In genomic region chr6:35311390-35312075, GRCh38 we compare ENCODE assay signal across 9 cellular contexts. TPM values are rescaled to one million over a fixed set of nuclear protein-coding genes. Genes with fewer than 3 reads are reported as not detected.
A peak's percentile ranks its signal among the peaks of the same experiment; 100 is the strongest.
DNase-seq lines count a peak whose midpoint lies in the region; ATAC-seq and TF ChIP-seq lines count a peak whose summit lies in the region.
"Had no signal": no experiment of that assay in that cellular context is flagged by ENCODE, and none has a peak within 500 bp of the region (broad histone marks: within the 10 kb centered on the region; RNA-seq: fewer than 3 reads in every experiment).

No MANE protein-coding gene starts in this region.

- no peaks in the 10 kb centered on the region for H3K9me3 Mint-ChIP-seq in activated CD4-positive, alpha-beta memory T cell treated with anti-CD3 and anti-CD28 coated beads for 36 hours
- H3K9me3 Mint-ChIP-seq: nephron had no signal

- H3K36me3 ChIP-seq in esophagus squamous epithelium (peaks cover 0 to 59% (median 0%) of the 10 kb centered on the region in 3 donors), thymus (ENCODE audit: control insufficient read depth, insufficient read depth) (peaks cover 28% of the 10 kb centered on the region)

- H3K27me3 Mint-ChIP-seq in activated CD4-positive, alpha-beta memory T cell treated with anti-CD3 and anti-CD28 coated beads for 36 hours: no peaks in the 10 kb centered on the region

- POLR2A ChIA-PET in activated CD4-positive, alpha-beta memory T cell treated with anti-CD3 and anti-CD28 coated beads for 36 hours (lab: Charles Lee): interaction anchor here (1.3 kb wide), 1 partner anchor 9 kb away, joined by 5 read pairs; no protein-coding TSS in a partner anchor

- peak overlapping the region; percentile 26 to 56 (median 30) for H3K27ac ChIP-seq in esophagus squamous epithelium
- H3K27ac ChIP-seq in thymus (ENCODE audit: low read depth): peak overlapping the region; percentile 92

- no peak for TF ChIP-seq CTCF in esophagus squamous epithelium (IDR thresholded peaks at IDR 0.05)

- H3K4me1 ChIP-seq in esophagus squamous epithelium (peaks cover 0 to 22% (median 3%) of the 10 kb centered on the region in 3 donors), thymus (ENCODE audit: control insufficient read depth, insufficient read depth, low read length) (peaks cover 26% of the 10 kb centered on the region)

- peak; percentile 41 for DNase-seq in NK-92 treated with Interleukin-12 subunit alpha and Interleukin-12 subunit beta, amount 100 ng/mL, for 24 hours (lab: John Stamatoyannopoulos, UW)
- no peak for DNase-seq in NK-92 (lab: John Stamatoyannopoulos, UW; ENCODE audit: unreplicated experiment)
- peak; percentile 73 for DNase-seq in activated CD4-positive, alpha-beta memory T cell treated with anti-CD3 and anti-CD28 coated beads for 36 hours
- DNase-seq in esophagus squamous epithelium (lab: John Stamatoyannopoulos, UW): no peak
- no peak for DNase-seq in NCI-H345 treated with DMSO at 0.1 percent for 48 hours (lab: John Stamatoyannopoulos, UW; ENCODE audit: unreplicated experiment)
- DNase-seq in NCI-H446 (lab: John Stamatoyannopoulos, UW): no peak

- intact Hi-C loops in activated CD4-positive, alpha-beta memory T cell treated with anti-CD3 and anti-CD28 coated beads for 36 hours (cut with micrococcal nuclease): loop anchor here (1.0 to 2.0 kb wide), 3 partner anchors 9 to 16 kb away; no protein-coding TSS in a partner anchor
- intact Hi-C loops in esophagus squamous epithelium (cut with DNase I): no loop called here

- H3K4me3 ChIP-seq in esophagus squamous epithelium (peak overlapping the region in 1 of 4 donors; percentile 2), thymus (ENCODE audit: low read length) (peak overlapping the region; percentile 32)

- no peak for TF ChIP-seq POLR2A in esophagus squamous epithelium (IDR thresholded peaks at IDR 0.05)

- CTCF ChIA-PET in activated CD4-positive, alpha-beta memory T cell treated with anti-CD3 and anti-CD28 coated beads for 36 hours (lab: Charles Lee): interaction anchor here (1.1 to 5.4 kb wide), 9 partner anchors 8 to 156 kb away, joined by 3 to 43 read pairs (median 4); partner anchors contain the start of genes DEF6, PPARD and RPL10A

- H3K9me3 ChIP-seq in esophagus squamous epithelium: no peaks in the 10 kb centered on the region
- H3K9me3 ChIP-seq in thymus (ENCODE audit: control insufficient read depth): no peaks in the 10 kb centered on the region

- H3K4me3 Mint-ChIP-seq in activated CD4-positive, alpha-beta memory T cell treated with anti-CD3 and anti-CD28 coated beads for 36 hours: peak overlapping the region; percentile 59
- H3K4me3 Mint-ChIP-seq: nephron had no signal

- H3K27me3 ChIP-seq in esophagus squamous epithelium (no peaks in the 10 kb centered on the region), thymus (ENCODE audit: control insufficient read depth, insufficient read depth) (no peaks in the 10 kb centered on the region)

- H3K27ac Mint-ChIP-seq in activated CD4-positive, alpha-beta memory T cell treated with anti-CD3 and anti-CD28 coated beads for 36 hours: peak overlapping the region; percentile 97
- H3K27ac Mint-ChIP-seq: nephron had no signal

- peaks cover 35% of the 10 kb centered on the region for H3K36me3 Mint-ChIP-seq in activated CD4-positive, alpha-beta memory T cell treated with anti-CD3 and anti-CD28 coated beads for 36 hours

- 56 to 67% methylated on average over 1 to 6 of the region's 6 CpGs for WGBS in esophagus squamous epithelium, 2 donors
- 10% methylated on average over 6 of the region's 6 CpGs for WGBS in thymus

- peaks cover 86% of the 10 kb centered on the region for H3K4me1 Mint-ChIP-seq in activated CD4-positive, alpha-beta memory T cell treated with anti-CD3 and anti-CD28 coated beads for 36 hours (ENCODE audit: low read depth)
- H3K4me1 Mint-ChIP-seq: nephron had no signal

- no peak for ATAC-seq in HG03378 (IDR thresholded peaks at IDR 0.05; ENCODE audit: unreplicated experiment)

RNA-seq across cellular contexts. Expression of gene DEF6, which starts 13.9 kb away (rescaled TPM):
- 100 to 1,000 TPM; 103 TPM for total RNA-seq in activated CD4-positive, alpha-beta memory T cell treated with anti-CD3 and anti-CD28 coated beads for 36 hours
- 10 to 100 TPM; 20.5 to 38.0 (median 25.2) TPM for total RNA-seq in esophagus squamous epithelium
- 148 TPM for polyA plus RNA-seq in thymus

RNA-seq across cellular contexts. Expression of gene PPARD, which starts 30.8 kb away (rescaled TPM):
- 10 to 100 TPM; 19.9 to 20.9 TPM for total RNA-seq in activated CD4-positive, alpha-beta memory T cell treated with anti-CD3 and anti-CD28 coated beads for 36 hours
- 10 to 100 TPM; 17.0 to 42.8 (median 28.2) TPM for total RNA-seq in esophagus squamous epithelium
- 15.8 TPM for polyA plus RNA-seq in thymus

RNA-seq across cellular contexts. Expression of gene ZNF76, which starts 52.0 kb away (rescaled TPM):
- total RNA-seq in activated CD4-positive, alpha-beta memory T cell treated with anti-CD3 and anti-CD28 coated beads for 36 hours: 10 to 100 TPM; 35.2 to 38.5 TPM
- total RNA-seq in esophagus squamous epithelium: 10 to 100 TPM; 10.1 to 25.0 (median 10.9) TPM
- polyA plus RNA-seq in thymus: 32.0 TPM

Comparison
In these comparisons a context has a peak if more than half of its experiments do, and no peak if none do; other contexts are left out.
1. DNase-seq: peak in NK-92 treated with Interleukin-12 subunit alpha and Interleukin-12 subunit beta, amount 100 ng/mL, for 24 hours (single experiment) and activated CD4-positive, alpha-beta memory T cell treated with anti-CD3 and anti-CD28 coated beads for 36 hours (single experiment); none in NK-92 (single experiment), esophagus squamous epithelium (single experiment), NCI-H345 treated with DMSO at 0.1 percent for 48 hours (single experiment) and NCI-H446 (0 of 2).